8 cellular contexts compared by ENCODE assay signal in the genomic region with DNA sequence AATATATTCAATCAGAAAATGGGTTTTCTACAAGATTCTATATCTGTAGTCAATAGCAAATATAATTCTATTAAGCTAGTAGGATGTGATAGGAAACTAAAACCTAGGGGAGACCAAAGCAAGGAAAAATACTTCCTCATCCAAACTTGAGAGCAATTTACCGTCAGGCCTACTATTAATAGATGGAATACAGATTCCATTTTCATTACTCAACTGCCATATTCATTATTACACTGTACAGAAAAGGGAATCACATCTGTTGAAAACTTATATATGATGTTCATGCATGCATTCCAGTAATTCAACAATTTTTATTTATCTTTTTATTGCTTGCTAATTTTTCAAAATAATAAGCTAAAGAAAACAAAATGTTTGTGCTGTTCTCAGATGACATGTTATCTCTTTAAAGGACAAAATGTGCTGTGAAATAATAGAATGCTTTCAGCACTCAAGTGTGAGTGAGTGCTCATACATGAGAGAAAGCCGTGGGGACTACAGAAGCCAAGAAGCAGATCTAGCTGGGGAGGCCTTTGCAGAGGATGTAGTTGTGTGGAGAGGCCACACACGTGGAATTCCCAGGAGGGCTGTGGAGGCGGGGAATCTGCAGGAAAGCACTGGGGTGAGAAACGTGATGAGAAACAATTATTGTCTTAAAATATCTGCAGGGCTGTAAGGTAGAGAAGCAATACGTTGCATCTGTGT.
DNase-seq lines count a peak whose midpoint lies in the region; ATAC-seq and TF ChIP-seq lines count a peak whose summit lies in the region.

No MANE protein-coding gene starts in this region.

- peak overlapping the region; percentile 80 for H3K9ac ChIP-seq in HCT116 (ENCODE audit: low read length)

- H4K20me1 ChIP-seq in HCT116 (ENCODE audit: insufficient read depth): no peaks in the 10 kb centered on the region

- no TSS peak for BruUV-seq in HCT116 (replicated peaks; lab: Mats Ljungman, UMichigan)

- H3K27ac ChIP-seq in HCT116 (ENCODE audit: low read depth, low read length): peak overlapping the region; percentile 56
- peak overlapping the region in 4 of 5 donors; percentile 15 to 81 (median 44) for H3K27ac ChIP-seq in adrenal gland
- peak overlapping the region; percentile 96 for H3K27ac ChIP-seq in right cardiac atrium (ENCODE audit: low read length)
- H3K27ac ChIP-seq in stomach: peak overlapping the region in 4 of 5 donors; percentile 78 to 88 (median 85)

- peaks cover 72 to 95% of the 10 kb centered on the region in 2 experiments for H3K4me1 ChIP-seq in HCT116 (ENCODE audit: control insufficient read depth in 1 of 2, insufficient read depth in 2 of 2, low read length in 2 of 2)
- H3K4me1 ChIP-seq in adrenal gland (replicated peaks in 1 of 2): peaks cover 26 to 53% of the 10 kb centered on the region in 2 donors
- H3K4me1 ChIP-seq in right cardiac atrium (ENCODE audit: control insufficient read depth, insufficient read depth, low read length): peaks cover 42% of the 10 kb centered on the region
- H3K4me1 ChIP-seq in stomach: peaks cover 39 to 78% (median 60%) of the 10 kb centered on the region in 4 donors

- no peaks in the 10 kb centered on the region for H3K9me2 ChIP-seq in HCT116 (ENCODE audit: insufficient read depth)

- H3K36me3 ChIP-seq in HCT116 (ENCODE audit: control insufficient read depth in 1 of 2, insufficient read depth in 2 of 2, low read length in 2 of 2) (peaks cover 0 to 8% of the 10 kb centered on the region in 2 experiments; a peak in 1 of 4 replicates), adrenal gland (replicated peaks in 1 of 2) (no peaks in the 10 kb centered on the region), stomach (no peaks in the 10 kb centered on the region)

- H3K79me2 ChIP-seq in HCT116 (ENCODE audit: insufficient read depth, low read length): peaks cover 37% of the 10 kb centered on the region; the same call in 1 of the 2 replicates

- no peak for TF ChIP-seq EP300 in stomach (IDR thresholded peaks at IDR 0.05)

- RAD21 ChIA-PET in HCT116 (lab: Charles Lee; ENCODE audit: low non-redundant PET in 1 of 2, low total read pairs in 2 of 2, uncharacterized antibody in 2 of 2, unreplicated experiment in 2 of 2): interaction anchor here in 1 of 2 experiments (0.9 kb wide), 1 partner anchor 42 kb away, joined by 3 read pairs; no protein-coding TSS in a partner anchor

- H3K4me2 ChIP-seq in HCT116 (ENCODE audit: low read length): peak overlapping the region; percentile 70

- H3K4me3 ChIP-seq in HCT116 (replicated peaks in 1 of 2; ENCODE audit: low read depth in 1 of 2, low read length in 2 of 2) (peak overlapping the region in 1 of 2 experiments; percentile 2; a peak in 1 of 4 replicates), adrenal gland (no peak overlapping the region), right cardiac atrium (ENCODE audit: low read length) (no peak overlapping the region), stomach (no peak overlapping the region)

- CTCF ChIA-PET in HCT116 (lab: Charles Lee): no interaction called here

- POLR2A ChIA-PET in HCT116 (lab: Charles Lee): interaction anchor here (1.0 kb wide), 1 partner anchor 340 kb away, joined by 3 read pairs; no protein-coding TSS in a partner anchor

- no peak overlapping the region for H2AFZ ChIP-seq in HCT116 (ENCODE audit: low read depth, low read length, poor library complexity, severe bottlenecking)

- TF ChIP-seq CTCF in HCT116 (IDR thresholded peaks at IDR 0.05 in 2 of 3, conservative IDR thresholded peaks at IDR 0.05 in 1 of 3; ENCODE audit: borderline replicate concordance in 1 of 3, insufficient read depth in 1 of 3, low read depth in 2 of 3, low read length in 2 of 3) (no peak), adrenal gland (IDR thresholded peaks at IDR 0.05) (no peak), stomach (IDR thresholded peaks at IDR 0.05) (no peak)

- no peaks in the 10 kb centered on the region for H3K27me3 ChIP-seq in HCT116 (ENCODE audit: insufficient read depth, low read length)
- no peaks in the 10 kb centered on the region for H3K27me3 ChIP-seq in adrenal gland
- H3K27me3 ChIP-seq in right cardiac atrium (ENCODE audit: control insufficient read depth, insufficient read depth): no peaks in the 10 kb centered on the region
- no peaks in the 10 kb centered on the region for H3K27me3 ChIP-seq in stomach

- no peak for TF ChIP-seq RAD21 in HCT116 (IDR thresholded peaks at IDR 0.05; ENCODE audit: low read depth)

- intact Hi-C loops in HCT116 (cut with micrococcal nuclease): loop anchor here (2.0 kb wide), 1 partner anchor 48 kb away; no protein-coding TSS in a partner anchor
- intact Hi-C loops in adrenal gland (cut with DNase I): no loop called here
- intact Hi-C loops in right cardiac atrium (cut with DNase I): loop anchor here in 1 of 4 donors (10.0 kb wide), 1 partner anchor 54 kb away; no protein-coding TSS in a partner anchor
- intact Hi-C loops in stomach (cut with DNase I; ENCODE audit: low total_unique reads): no loop called here

- no peak for DNase-seq in HCT116 (ENCODE audit: low read depth, low spot score)
- DNase-seq in adrenal gland: peak in 1 of 7 donors; percentile 17
- peak; percentile 52 to 85 (median 76) for DNase-seq in right cardiac atrium
- no peak for DNase-seq in stomach
- DNase-seq in COLO668 (lab: John Stamatoyannopoulos, UW; ENCODE audit: unreplicated experiment): no peak
- no peak for DNase-seq in SHP77 treated with DMSO at 0.1 percent for 48 hours (lab: John Stamatoyannopoulos, UW)
- no peak for DNase-seq in activated CD4-positive, alpha-beta T cell treated with anti-CD3 and anti-CD28 coated beads for 4 hours

- H3K9me3 ChIP-seq in HCT116 (ENCODE audit: control insufficient read depth in 1 of 2, insufficient read depth in 1 of 2, low read depth in 1 of 2, low read length in 2 of 2): no peaks in the 10 kb centered on the region; a peak in 1 of 4 replicates
- no peaks in the 10 kb centered on the region for H3K9me3 ChIP-seq in adrenal gland (replicated peaks in 1 of 3)
- H3K9me3 ChIP-seq in right cardiac atrium (ENCODE audit: control insufficient read depth, low read length): no peaks in the 10 kb centered on the region
- H3K9me3 ChIP-seq in stomach: no peaks in the 10 kb centered on the region

- no peak for ATAC-seq in HCT116
- ATAC-seq in right cardiac atrium: peak; percentile 22 to 75
- no peak for ATAC-seq in GM18517 (IDR thresholded peaks at IDR 0.05; ENCODE audit: unreplicated experiment)

- 44 to 55% (median 49%) methylated on average over 6 of the region's 6 CpGs for WGBS in adrenal gland, 4 donors
- WGBS in right cardiac atrium: 22% methylated on average over 6 of the region's 6 CpGs
- 40 to 52% (median 46%) methylated on average over 6 of the region's 6 CpGs for WGBS in stomach, 5 donors

- TF ChIP-seq POLR2A in HCT116 (IDR thresholded peaks at IDR 0.05; ENCODE audit: borderline replicate concordance, extremely low read depth, insufficient read depth, insufficient read length) (no peak), adrenal gland (IDR thresholded peaks at IDR 0.05) (no peak), stomach (IDR thresholded peaks at IDR 0.05) (no peak)

TF ChIP-seq in HCT116, 20 proteins besides CTCF, POLR2A, EP300 and RAD21:
- TF ChIP-seq FOSL1 (IDR thresholded peaks at IDR 0.05; ENCODE audit: low read depth) (peak; percentile 30; the same call in 1 of the 2 replicates), SP1 (IDR thresholded peaks at IDR 0.05; ENCODE audit: low read depth) (peak; percentile 30; the same call in 1 of the 2 replicates), CEBPB (IDR thresholded peaks at IDR 0.05; ENCODE audit: low read depth) (no peak), POLR2AphosphoS5 (IDR thresholded peaks at IDR 0.05; ENCODE audit: low read depth, low read length) (no peak), REST (IDR thresholded peaks at IDR 0.05; ENCODE audit: low read depth) (no peak), EZH2 (IDR thresholded peaks at IDR 0.05) (no peak), EGR1 (IDR thresholded peaks at IDR 0.05; ENCODE audit: low read depth) (no peak), SRF (IDR thresholded peaks at IDR 0.05; ENCODE audit: low read depth) (no peak)

Comparison
In these comparisons a context has a peak if more than half of its experiments do, and no peak if none do; other contexts are left out.
1. ATAC-seq: peak in right cardiac atrium (2 of 2); none in HCT116 (single experiment) and GM18517 (single experiment).
2. DNase-seq: peak in right cardiac atrium (3 of 3); none in HCT116 (single experiment), stomach (single experiment), COLO668 (single experiment), SHP77 treated with DMSO at 0.1 percent for 48 hours (single experiment) and activated CD4-positive, alpha-beta T cell treated with anti-CD3 and anti-CD28 coated beads for 4 hours (0 of 2).
3. H3K27ac ChIP-seq: peak in every context shown above with its lines; median percentile 96 in right cardiac atrium; 85 in stomach; 56 in HCT116; 44 in adrenal gland.